In the genomic region with DNA sequence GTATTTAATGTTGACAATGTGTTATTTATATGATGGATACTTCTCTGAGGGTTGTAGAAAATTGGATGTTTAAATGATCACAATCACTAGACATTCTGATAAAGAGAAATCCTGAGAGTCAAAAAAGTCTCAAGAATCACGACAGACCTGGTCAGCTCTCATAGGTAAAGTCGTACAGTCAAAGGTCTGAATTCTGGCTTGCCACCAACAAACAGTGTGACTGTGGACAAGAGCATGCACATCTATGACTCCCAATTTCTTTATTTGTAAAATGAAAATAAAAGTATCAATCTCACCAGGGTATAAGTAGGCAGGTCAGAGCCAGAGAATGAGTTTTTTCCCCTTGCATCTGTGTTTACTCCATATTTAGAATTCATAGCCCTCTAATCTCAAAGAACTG, we compare ENCODE assay signal across 30 cellular contexts.
"Had no signal": no experiment of that assay in that cellular context is flagged by ENCODE, and none has a peak within 500 bp of the region (broad histone marks: within the 10 kb centered on the region; RNA-seq: fewer than 3 reads in every experiment).

No MANE protein-coding gene starts in this region.

- H3K9ac ChIP-seq: KMS-11 had no signal

- H3K36me3 ChIP-seq: MG63 had no signal

- H3K4me3 ChIP-seq: MG63 had no signal

- H3K27ac ChIP-seq: KMS-11 had no signal

- DNase-seq: Karpas-422, Kasumi-1, KG1, MG63, MM.1S, MV-4-11, NCI-H1048, NCI-H1092, NCI-H1092 treated with DMSO at 0.1 percent for 48 hours, NCI-H1436, NCI-H1436 treated with DMSO at 0.1 percent for 48 hours, NCI-H146, NCI-H1694, NCI-H1694 treated with DMSO at 0.1 percent for 48 hours, NCI-H187, NCI-H187 treated with DMSO at 0.1 percent for 48 hours, NCI-H2029, NCI-H2029 treated with DMSO at 0.1 percent for 48 hours, NCI-H2081, NCI-H2081 treated with DMSO at 0.1 percent for 48 hours, NCI-H2107, NCI-H2171, NCI-H2171 treated with DMSO at 0.1 percent for 48 hours, NCI-H2227 treated with DMSO at 0.1 percent for 48 hours, NCI-H226, NCI-H345, NCI-H446, NCI-H446 treated with DMSO at 0.1 percent for 48 hours, NCI-H510A had no signal

- H3K27me3 ChIP-seq: MG63 had no signal

- H3K9me3 ChIP-seq: MG63 had no signal

- H3K4me2 ChIP-seq: KMS-11 had no signal
